9 cellular contexts compared by ENCODE assay signal in genomic region chr2:232634319-232635150, GRCh38. TPM values are rescaled to one million over a fixed set of nuclear protein-coding genes. Genes with fewer than 3 reads are reported as not detected.
DNase-seq lines count a peak whose midpoint lies in the region; ATAC-seq, FAIRE-seq and TF ChIP-seq lines count a peak whose summit lies in the region.
"Had no signal": no experiment of that assay in that cellular context is flagged by ENCODE, and none has a peak within 500 bp of the region (broad histone marks: within the 10 kb centered on the region; RNA-seq: fewer than 3 reads in every experiment).

No MANE protein-coding gene starts in this region.

- peaks cover 0 to 6% (median 2%) of the 10 kb centered on the region in 3 donors for H3K36me3 Mint-ChIP-seq in naive thymus-derived CD8-positive, alpha-beta T cell

- DNase-seq in A673 (ENCODE audit: low spot score), result no peak
- DNase-seq in M059J (ENCODE audit: low read depth), result peak; percentile 47
- no peak for DNase-seq in endothelial cell of umbilical vein (ENCODE audit: low read depth, low spot score)
- no peak for DNase-seq in naive thymus-derived CD8-positive, alpha-beta T cell
- DNase-seq in stimulated activated CD4-positive, alpha-beta T cell treated with anti-CD3 and anti-CD28 coated beads, Interleukin-4, amount 100 ng/mL, for 4 hours, result no peak
- no peak for DNase-seq in GM03348 (ENCODE audit: low spot score)
- no peak for DNase-seq in T1000 (lab: John Stamatoyannopoulos, UW)

- H3K4me3 ChIP-seq in A673 (ENCODE audit: low read depth, low read length, poor library complexity, severe bottlenecking) (peak overlapping the region; percentile 50), endothelial cell of umbilical vein (replicated peaks in 1 of 3; ENCODE audit: insufficient read depth in 1 of 3, low read depth in 1 of 3, low read length in 3 of 3) (no peak overlapping the region)

- H3K79me2 ChIP-seq in endothelial cell of umbilical vein (ENCODE audit: control insufficient read depth, insufficient read depth, low read length), result no peaks in the 10 kb centered on the region

- TF ChIP-seq CTCF in A673 (conservative IDR thresholded peaks at IDR 0.05; ENCODE audit: low read depth, low read length), result no peak
- no peak for TF ChIP-seq CTCF in endothelial cell of umbilical vein (IDR thresholded peaks at IDR 0.05; ENCODE audit: extremely low read depth in 1 of 2, insufficient read depth in 1 of 2, low read depth in 1 of 2, low read length in 2 of 2)

- dilution Hi-C loops in endothelial cell of umbilical vein (cut with MboI; ENCODE audit: extremely low pct_ligation_motif_present, low sequenced_read_pairs), result no loop called here

- H3K27me3 Mint-ChIP-seq in naive thymus-derived CD8-positive, alpha-beta T cell, result peaks cover 15 to 53% (median 43%) of the 10 kb centered on the region in 5 donors

- POLR2A ChIA-PET in A673 (lab: Charles Lee; ENCODE audit: low non-redundant PET) (no interaction called here), endothelial cell of umbilical vein (lab: Charles Lee) (interaction anchor here (0.5 kb wide), 1 partner anchor 19 kb away, joined by 3 read pairs; no protein-coding TSS in a partner anchor)
- POLR2A ChIA-PET in naive thymus-derived CD8-positive, alpha-beta T cell (lab: Charles Lee), result no interaction called here

- intact Hi-C loops in A673 (cut with micrococcal nuclease; ENCODE audit: unreplicated experiment) (no loop called here), endothelial cell of umbilical vein (cut with micrococcal nuclease) (no loop called here)

- peaks cover 0 to 2% (median 0%) of the 10 kb centered on the region in 9 donors for H3K9me3 Mint-ChIP-seq in naive thymus-derived CD8-positive, alpha-beta T cell

- H3K9me1 ChIP-seq in endothelial cell of umbilical vein (replicated peaks; ENCODE audit: control insufficient read depth, extremely low read depth, insufficient read depth, low read length), result no peaks in the 10 kb centered on the region

- peak overlapping the region; percentile 40 for H3K4me2 ChIP-seq in endothelial cell of umbilical vein (ENCODE audit: insufficient read depth, low read length)

- H3K36me3 ChIP-seq in A673 (ENCODE audit: insufficient read depth, low read length, poor library complexity, severe bottlenecking), result no peaks in the 10 kb centered on the region
- no peaks in the 10 kb centered on the region for H3K36me3 ChIP-seq in endothelial cell of umbilical vein (ENCODE audit: control insufficient read depth in 2 of 2, extremely low read depth in 1 of 2, insufficient read depth in 2 of 2, low read length in 2 of 2)
- H3K36me3 ChIP-seq: SJSA1 had no signal

- FAIRE-seq in endothelial cell of umbilical vein (lab: Jason Lieb, UNC), result no peak

- peak overlapping the region; percentile 33 to 78 (median 60) for H3K4me3 Mint-ChIP-seq in naive thymus-derived CD8-positive, alpha-beta T cell

- H3K27ac ChIP-seq in A673 (ENCODE audit: low read depth, low read length, poor library complexity, severe bottlenecking) (no peak overlapping the region), endothelial cell of umbilical vein (ENCODE audit: insufficient read depth, low read depth, low read length) (no peak overlapping the region)
- H3K27ac ChIP-seq: SJSA1 had no signal

- TF ChIP-seq POLR2A in endothelial cell of umbilical vein (IDR thresholded peaks at IDR 0.05; ENCODE audit: low read depth, low read length), result no peak

- CTCF ChIA-PET in A673 (lab: Charles Lee) (no interaction called here), endothelial cell of umbilical vein (lab: Charles Lee) (interaction anchor here (2.2 to 2.3 kb wide), 2 partner anchors 11 to 35 kb away, joined by 6 to 7 read pairs; no protein-coding TSS in a partner anchor)

- peaks cover 5 to 13% (median 8%) of the 10 kb centered on the region in 4 donors for H3K4me1 Mint-ChIP-seq in naive thymus-derived CD8-positive, alpha-beta T cell

- H3K4me1 ChIP-seq in A673 (ENCODE audit: insufficient read depth, low read length, poor library complexity, severe bottlenecking), result peaks cover 9% of the 10 kb centered on the region
- H3K4me1 ChIP-seq in endothelial cell of umbilical vein (ENCODE audit: control insufficient read depth, extremely low read depth, insufficient read depth, low read length), result peaks cover 4% of the 10 kb centered on the region

- H3K27me3 ChIP-seq in A673 (replicated peaks; ENCODE audit: insufficient read depth, low read depth, low read length, poor library complexity) (peaks cover 32% of the 10 kb centered on the region), endothelial cell of umbilical vein (ENCODE audit: control insufficient read depth in 2 of 2, insufficient read depth in 2 of 2, low read length in 2 of 2) (peaks cover 30 to 43% of the 10 kb centered on the region in 2 experiments)

- H3K27ac Mint-ChIP-seq in naive thymus-derived CD8-positive, alpha-beta T cell, result peak overlapping the region in 2 of 10 donors; percentile 20 to 67

- H3K9ac ChIP-seq in endothelial cell of umbilical vein (replicated peaks; ENCODE audit: extremely low read depth, insufficient read depth, low read length), result no peak overlapping the region

- H2AFZ ChIP-seq in endothelial cell of umbilical vein (ENCODE audit: low read depth, low read length), result no peak overlapping the region

- H4K20me1 ChIP-seq in endothelial cell of umbilical vein (replicated peaks; ENCODE audit: control insufficient read depth, extremely low read depth, insufficient read depth, low read length), result no peaks in the 10 kb centered on the region

- no peak for ATAC-seq in naive thymus-derived CD8-positive, alpha-beta T cell
- no peak for ATAC-seq in GM21619 (IDR thresholded peaks at IDR 0.05; ENCODE audit: unreplicated experiment)

- no TSS peak for BruUV-seq in A673 (replicated peaks; lab: Mats Ljungman, UMichigan)
- BruUV-seq in endothelial cell of umbilical vein (replicated peaks; lab: Mats Ljungman, UMichigan), result no TSS peak

- no peaks in the 10 kb centered on the region for H3K9me3 ChIP-seq in A673 (ENCODE audit: low read depth, low read length, poor library complexity, severe bottlenecking)
- H3K9me3 ChIP-seq in endothelial cell of umbilical vein (replicated peaks; ENCODE audit: control insufficient read depth, insufficient read depth, low read length), result no peaks in the 10 kb centered on the region

TF ChIP-seq in endothelial cell of umbilical vein, 7 proteins besides CTCF, POLR2A, EP300 and RAD21:
- TF ChIP-seq FOS (IDR thresholded peaks at IDR 0.05; ENCODE audit: borderline replicate concordance, insufficient read depth, low read length), result no peak
- TF ChIP-seq EZH2 (IDR thresholded peaks at IDR 0.05; ENCODE audit: borderline replicate concordance, low read depth, low read length, severe bottlenecking), result peak; percentile 87

RNA-seq across cellular contexts. Expression of gene EFHD1, which starts 1.1 kb away (rescaled TPM):
- total RNA-seq in A673 (2021) (0.58 and 1.4 TPM in 2 replicates), endothelial cell of umbilical vein (not detected in 2 replicates)
- total RNA-seq in M059J (2014; rRNA removed; shearing (Covaris generic)), result 0.49 and 1.7 TPM in 2 replicates
- 0.13 and 0.18 TPM in 2 replicates for polyA plus RNA-seq in endothelial cell of umbilical vein
- 0.10 TPM in 1 of 2 replicates, not detected in the other for polyA plus RNA-seq in endothelial cell of umbilical vein (2011; cell fraction: cytosol; rRNA removed)
- not detected in 2 replicates for polyA plus RNA-seq in endothelial cell of umbilical vein (2011; cell fraction: nucleus; rRNA removed)
- 0.50 and 0.55 TPM in 2 replicates for polyA plus RNA-seq in endothelial cell of umbilical vein (2012)
- not detected in 2 replicates for polyA minus RNA-seq in endothelial cell of umbilical vein
- not detected for polyA minus RNA-seq in endothelial cell of umbilical vein (2011; cell fraction: cytosol; rRNA and poly(A)+ RNA removed)
- not detected in 2 replicates for polyA minus RNA-seq in endothelial cell of umbilical vein (2011; cell fraction: nucleus; rRNA and poly(A)+ RNA removed)
- total RNA-seq in naive thymus-derived CD8-positive, alpha-beta T cell, result 1 to 10 TPM; 4.3 to 5.1 TPM
- 1 to 10 TPM; 2.5 to 6.9 (median 2.9) TPM for polyA plus RNA-seq in naive thymus-derived CD8-positive, alpha-beta T cell
